In the genomic region with DNA sequence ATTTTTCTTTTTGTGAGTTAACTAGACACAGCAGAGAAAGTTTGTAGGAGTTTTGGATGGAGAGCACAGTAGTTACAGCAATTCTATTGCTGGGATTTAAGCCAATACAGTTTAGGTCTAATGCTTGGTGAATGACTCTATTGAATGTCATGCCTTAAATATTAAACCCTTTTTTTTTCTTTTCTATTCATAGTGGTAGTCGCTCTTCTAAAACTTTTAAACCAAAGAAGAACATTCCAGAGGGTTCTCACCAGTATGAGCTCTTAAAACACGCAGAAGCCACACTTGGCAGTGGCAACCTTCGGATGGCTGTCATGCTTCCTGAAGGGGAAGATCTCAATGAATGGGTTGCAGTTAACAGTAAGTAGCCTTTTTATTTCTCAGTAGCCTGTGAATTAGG, we compare ENCODE assay signal across 15 cellular contexts. TPM values are rescaled to one million over a fixed set of nuclear protein-coding genes. Genes with fewer than 3 reads are reported as not detected.
A peak's percentile ranks its signal among the peaks of the same experiment; 100 is the strongest.
DNase-seq lines count a peak whose midpoint lies in the region; ATAC-seq and TF ChIP-seq lines count a peak whose summit lies in the region.
"Had no signal": no experiment of that assay in that cellular context is flagged by ENCODE, and none has a peak within 500 bp of the region (broad histone marks: within the 10 kb centered on the region; RNA-seq: fewer than 3 reads in every experiment).

No MANE protein-coding gene starts in this region.

- H3K27ac Mint-ChIP-seq in Calu3 (ENCODE audit: unreplicated experiment): no peak overlapping the region
- H3K27ac Mint-ChIP-seq: WTC11 had no signal

- no peaks in the 10 kb centered on the region for H3K27me3 Mint-ChIP-seq in Calu3 (ENCODE audit: unreplicated experiment)

- H3K18ac ChIP-seq in mesenchymal stem cell (ENCODE audit: low read depth in 1 of 2, low read length in 2 of 2): no peak overlapping the region

- H3K4ac ChIP-seq in mesenchymal stem cell (ENCODE audit: low read depth in 1 of 2, low read length in 2 of 2): no peak overlapping the region

- no peak overlapping the region for H2AFZ ChIP-seq in mesenchymal stem cell (ENCODE audit: low read depth, low read length)

- peaks cover 1% of the 10 kb centered on the region for H3K4me1 ChIP-seq in mesenchymal stem cell (ENCODE audit: control insufficient read depth, insufficient read depth, low read depth, low read length)
- H3K4me1 ChIP-seq: A549, prostate gland had no signal

- H2BK120ac ChIP-seq in mesenchymal stem cell (ENCODE audit: low read depth, low read length): no peak overlapping the region

- no peak overlapping the region for H4K91ac ChIP-seq in mesenchymal stem cell (ENCODE audit: low read length)

- H3K9ac ChIP-seq in mesenchymal stem cell (ENCODE audit: low read length): peak overlapping the region; percentile 9

- H3K9me3 ChIP-seq in mesenchymal stem cell (ENCODE audit: control insufficient read depth, low read length): no peaks in the 10 kb centered on the region
- H3K9me3 ChIP-seq: A549, prostate gland had no signal

- H2AK5ac ChIP-seq in mesenchymal stem cell (ENCODE audit: low read length, severe bottlenecking): no peak overlapping the region

- H3K4me2 ChIP-seq in mesenchymal stem cell (ENCODE audit: low read length, poor library complexity, severe bottlenecking): no peak overlapping the region
- H3K4me2 ChIP-seq: A549 had no signal

- H2BK12ac ChIP-seq in mesenchymal stem cell (ENCODE audit: low read length in 2 of 2): no peak overlapping the region

- H3K27me3 ChIP-seq in mesenchymal stem cell (ENCODE audit: control insufficient read depth in 1 of 2, insufficient read depth in 1 of 2, low read length in 2 of 2): no peaks in the 10 kb centered on the region

- H3K4me1 Mint-ChIP-seq in Calu3 (ENCODE audit: low read depth, unreplicated experiment): no peaks in the 10 kb centered on the region

- WGBS in mesenchymal stem cell: 94% methylated on average over 3 of the region's 3 CpGs

- H3K14ac ChIP-seq in mesenchymal stem cell (ENCODE audit: low read length in 2 of 2): no peak overlapping the region

- H4K8ac ChIP-seq in mesenchymal stem cell (ENCODE audit: low read length): no peak overlapping the region

- intact Hi-C loops in Calu3 (cut with micrococcal nuclease; ENCODE audit: unreplicated experiment): no loop called here

- H3K27ac ChIP-seq in mesenchymal stem cell (ENCODE audit: low read length, poor library complexity, severe bottlenecking): no peak overlapping the region
- H3K27ac ChIP-seq: A549, prostate gland, RWPE1 had no signal

- no peak overlapping the region for H3K4me3 Mint-ChIP-seq in Calu3 (ENCODE audit: low read depth, unreplicated experiment)
- H3K4me3 Mint-ChIP-seq: WTC11 had no signal

- no peak overlapping the region for H2BK15ac ChIP-seq in mesenchymal stem cell (ENCODE audit: low read depth, poor library complexity, severe bottlenecking)

- DNase-seq in AG08396 (ENCODE audit: low spot score) (peak; percentile 62), M059J (ENCODE audit: low read depth) (peak; percentile 68), dedifferentiated amniotic fluid mesenchymal stem cell (ENCODE audit: extremely low spot score) (peak; percentile 72), mesenchymal stem cell (no peak), dermis blood vessel endothelial cell (no peak), C1 segment of cervical spinal cord (lab: John Stamatoyannopoulos, UW) (no peak), Calu3 (no peak)
- DNase-seq: NCI-H1092, T-helper 1 cell had no signal

- no peak overlapping the region for H2BK5ac ChIP-seq in mesenchymal stem cell (ENCODE audit: low read depth, low read length, poor library complexity, severe bottlenecking)

- no peak overlapping the region for H3K4me3 ChIP-seq in mesenchymal stem cell (ENCODE audit: insufficient read depth in 1 of 2, low read depth in 1 of 2, low read length in 2 of 2)
- H3K4me3 ChIP-seq: A549, prostate gland had no signal

- H3K79me1 ChIP-seq in mesenchymal stem cell (replicated peaks; ENCODE audit: low read length, poor library complexity, severe bottlenecking): peaks cover 17% of the 10 kb centered on the region

- peaks cover 5 to 41% of the 10 kb centered on the region in 2 experiments for H3K36me3 ChIP-seq in mesenchymal stem cell (ENCODE audit: control insufficient read depth in 1 of 2, insufficient read depth in 2 of 2, low read depth in 1 of 2, low read length in 2 of 2)
- H3K36me3 ChIP-seq: prostate gland had no signal

- no peaks in the 10 kb centered on the region for H3K36me3 Mint-ChIP-seq in Calu3 (ENCODE audit: insufficient read depth, unreplicated experiment)

- no peak for ATAC-seq in GM21737 (IDR thresholded peaks at IDR 0.05; ENCODE audit: unreplicated experiment)
- ATAC-seq: A549, left lobe of liver, WTC11 had no signal

- no peak for TF ChIP-seq CTCF in Calu3 (IDR thresholded peaks at IDR 0.05; ENCODE audit: unreplicated experiment)

- CTCF ChIA-PET in Calu3 (lab: Charles Lee): no interaction called here

- no peaks in the 10 kb centered on the region for H3K9me3 Mint-ChIP-seq in Calu3 (ENCODE audit: low read depth, unreplicated experiment)
- H3K9me3 Mint-ChIP-seq: WTC11 had no signal

- no peak overlapping the region for H3K23ac ChIP-seq in mesenchymal stem cell (ENCODE audit: low read length in 2 of 2)

- no TSS peak for BruUV-seq in Calu3 (replicated peaks; lab: Mats Ljungman, UMichigan)

RNA-seq across cellular contexts. Expression of a gene that starts 34.8 kb away (rescaled TPM):
- total RNA-seq in M059J (2014; rRNA removed; shearing (Covaris generic)): 41.1 and 42.3 TPM in 2 replicates
- 8.9 TPM for polyA plus RNA-seq in mesenchymal stem cell (2013, experiment 1 of 2)
- 10.1 TPM for polyA plus RNA-seq in mesenchymal stem cell (2013, experiment 2 of 2)
- total RNA-seq in dermis blood vessel endothelial cell: 27.8 and 29.4 TPM in 2 replicates
- 12.9 and 13.5 TPM in 2 replicates for total RNA-seq in Calu3 (2022)

RNA-seq across cellular contexts. Expression of a gene that starts 56.5 kb away (rescaled TPM):
- 3.5 and 7.4 TPM in 2 replicates for total RNA-seq in M059J (2014; rRNA removed; shearing (Covaris generic))
- polyA plus RNA-seq in mesenchymal stem cell (2013, experiment 1 of 2): 11.2 TPM
- 11.7 TPM for polyA plus RNA-seq in mesenchymal stem cell (2013, experiment 2 of 2)
- 11.7 and 16.8 TPM in 2 replicates for total RNA-seq in dermis blood vessel endothelial cell
- 13.3 and 13.4 TPM in 2 replicates for total RNA-seq in Calu3 (2022)

Comparison
In these comparisons a context has a peak if more than half of its experiments do, and no peak if none do; other contexts are left out.
1. DNase-seq: peak in AG08396 (single experiment), M059J (single experiment) and dedifferentiated amniotic fluid mesenchymal stem cell (single experiment); none in mesenchymal stem cell (single experiment), dermis blood vessel endothelial cell (single experiment), C1 segment of cervical spinal cord (0 of 14) and Calu3 (single experiment).